Comparison of ENCODE assay signal across 22 cellular contexts in the genomic region with DNA sequence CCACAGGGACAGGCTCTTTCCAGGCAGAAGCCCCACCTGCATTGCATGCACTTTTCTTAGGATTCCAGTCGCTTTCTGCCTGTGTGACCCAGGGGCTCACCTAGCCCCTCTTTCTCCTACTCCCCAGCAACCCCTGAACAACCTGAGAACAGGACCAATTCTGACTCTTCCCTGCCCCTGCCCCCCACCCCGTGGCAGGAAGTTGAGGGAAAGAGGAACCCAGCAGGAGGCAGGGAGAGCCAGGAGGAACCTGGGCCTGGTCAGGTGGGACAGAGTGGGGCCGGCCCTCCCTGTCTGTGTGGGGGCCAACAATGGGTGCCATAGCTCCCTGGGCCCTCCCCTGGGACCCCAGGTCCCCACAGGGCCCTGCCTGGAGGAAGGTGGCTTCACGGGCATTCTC. TPM values are rescaled to one million over a fixed set of nuclear protein-coding genes. Genes with fewer than 3 reads are reported as not detected.
"Had no signal": no experiment of that assay in that cellular context is flagged by ENCODE, and none has a peak within 500 bp of the region (broad histone marks: within the 10 kb centered on the region; RNA-seq: fewer than 3 reads in every experiment).

No MANE protein-coding gene starts in this region.

- H3K4me3 Mint-ChIP-seq: naive thymus-derived CD8-positive, alpha-beta T cell; type B pancreatic cell had no signal

- DNase-seq: dorsolateral prefrontal cortex; effector CD8-positive, alpha-beta T cell; heart left ventricle; hypothalamus; mammary epithelial cell; mucosa of descending colon; naive thymus-derived CD8-positive, alpha-beta T cell; small intestine; stimulated activated CD4-positive, alpha-beta T cell treated with anti-CD3 and anti-CD28 coated beads, Interleukin-12 subunit alpha, Interleukin-12 subunit beta, amount 100 ng/mL, for 4 hours; stimulated activated naive CD4-positive, alpha-beta T cell treated with Interleukin-2 at 50 U/mL for 16 hours; thyroid gland had no signal

- ATAC-seq: left lobe of liver; mucosa of descending colon; naive thymus-derived CD8-positive, alpha-beta T cell had no signal

- H3K27ac Mint-ChIP-seq: type B pancreatic cell had no signal

- H3K9me3 ChIP-seq: mucosa of descending colon, right atrium auricular region, suprapubic skin, thyroid gland, vagina had no signal

- H3K9me3 Mint-ChIP-seq: naive thymus-derived CD8-positive, alpha-beta T cell had no signal

- H3K27ac ChIP-seq: coronary artery, right atrium auricular region, suprapubic skin, thyroid gland, vagina had no signal

- H3K36me3 Mint-ChIP-seq: naive thymus-derived CD8-positive, alpha-beta T cell; type B pancreatic cell had no signal

- H3K4me3 ChIP-seq: coronary artery, dorsolateral prefrontal cortex, heart left ventricle, mucosa of descending colon, right atrium auricular region, suprapubic skin, thyroid gland, vagina had no signal

- H3K4me1 ChIP-seq: suprapubic skin, vagina had no signal

- FAIRE-seq: frontal cortex, islet of Langerhans, small intestine had no signal

- H3K36me3 ChIP-seq: heart left ventricle, right atrium auricular region, suprapubic skin, thyroid gland, vagina had no signal

- H3K27me3 ChIP-seq: dorsolateral prefrontal cortex, right atrium auricular region, thyroid gland, vagina had no signal

RNA-seq across cellular contexts. Expression of a gene that starts 6.1 kb away (rescaled TPM):
- total RNA-seq: left lobe of liver; naive thymus-derived CD8-positive, alpha-beta T cell; osteocyte had no signal
- polyA plus RNA-seq: esophagus; mammary epithelial cell; naive thymus-derived CD8-positive, alpha-beta T cell; neural cell had no signal
